9 cellular contexts compared by ENCODE assay signal in the genomic region with DNA sequence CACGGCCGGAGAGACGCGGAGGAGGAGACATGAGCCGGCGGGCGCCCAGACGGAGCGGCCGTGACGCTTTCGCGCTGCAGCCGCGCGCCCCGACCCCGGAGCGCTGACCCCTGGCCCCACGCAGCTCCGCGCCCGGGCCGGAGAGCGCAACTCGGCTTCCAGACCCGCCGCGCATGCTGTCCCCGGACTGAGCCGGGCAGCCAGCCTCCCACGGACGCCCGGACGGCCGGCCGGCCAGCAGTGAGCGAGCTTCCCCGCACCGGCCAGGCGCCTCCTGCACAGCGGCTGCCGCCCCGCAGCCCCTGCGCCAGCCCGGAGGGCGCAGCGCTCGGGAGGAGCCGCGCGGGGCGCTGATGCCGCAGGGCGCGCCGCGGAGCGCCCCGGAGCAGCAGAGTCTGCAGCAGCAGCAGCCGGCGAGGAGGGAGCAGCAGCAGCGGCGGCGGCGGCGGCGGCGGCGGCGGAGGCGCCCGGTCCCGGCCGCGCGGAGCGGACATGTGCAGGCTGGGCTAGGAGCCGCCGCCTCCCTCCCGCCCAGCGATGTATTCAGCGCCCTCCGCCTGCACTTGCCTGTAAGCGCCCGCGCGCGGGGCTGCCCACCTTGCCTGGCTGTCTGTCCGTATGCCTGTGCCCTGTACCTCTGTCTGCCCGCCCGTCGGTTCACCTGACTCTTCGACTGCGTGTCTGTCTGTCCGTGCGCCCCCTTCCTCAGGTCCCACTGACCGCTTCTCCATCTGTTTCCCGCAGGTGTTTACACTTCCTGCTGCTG. TPM values are rescaled to one million over a fixed set of nuclear protein-coding genes. Genes with fewer than 3 reads are reported as not detected.
A peak's percentile ranks its signal among the peaks of the same experiment; 100 is the strongest.
DNase-seq lines count a peak whose midpoint lies in the region; ATAC-seq, FAIRE-seq and TF ChIP-seq lines count a peak whose summit lies in the region.
"Had no signal": no experiment of that assay in that cellular context is flagged by ENCODE, and none has a peak within 500 bp of the region (broad histone marks: within the 10 kb centered on the region; RNA-seq: fewer than 3 reads in every experiment).

No MANE protein-coding gene starts in this region.

- TF ChIP-seq RAD21 in A549 (conservative IDR thresholded peaks at IDR 0.05 in 1 of 2, IDR thresholded peaks at IDR 0.05 in 1 of 2): no peak

- TF ChIP-seq EP300 in A549 (IDR thresholded peaks at IDR 0.05) (no peak), esophagus muscularis mucosa (IDR thresholded peaks at IDR 0.05) (no peak)

- peaks cover 7% of the 10 kb centered on the region; the same call in 2 of the 3 replicates for H3K4me1 ChIP-seq in A549
- peaks cover 27 to 37% (median 34%) of the 10 kb centered on the region in 4 donors for H3K4me1 ChIP-seq in esophagus muscularis mucosa

- peak; percentile 41 to 43 for DNase-seq in A549 (ENCODE audit: low read depth in 1 of 2, low spot score in 1 of 2)
- peak; percentile 65 for DNase-seq in GM13976 (ENCODE audit: low spot score)
- DNase-seq in UCSD-AML1 (lab: John Stamatoyannopoulos, UW; ENCODE audit: unreplicated experiment): peak; percentile 30
- peak; percentile 72 for DNase-seq in esophagus muscularis mucosa (ENCODE audit: extremely low spot score)
- no peak for DNase-seq in natural killer cell
- DNase-seq in hippocampal formation (lab: John Stamatoyannopoulos, UW): no peak

- in situ Hi-C loops in GM13976 (cut with MboI; ENCODE audit: low sequenced_read_pairs, unreplicated experiment): loop anchor here (25.0 kb wide), 1 partner anchor 617 kb away; no protein-coding TSS in a partner anchor

- H3K27me3 Mint-ChIP-seq in natural killer cell (ENCODE audit: low read depth in 2 of 2): peaks cover 0 to 15% of the 10 kb centered on the region in 2 donors

- CTCF ChIA-PET in A549 (lab: Yijun Ruan, JAX): interaction anchor here (0.7 to 6.8 kb wide), 47 partner anchors 9 to 863 kb away, joined by 3 to 128 read pairs (median 5); a partner anchor contains a TSS

- no peaks in the 10 kb centered on the region for H3K9me3 Mint-ChIP-seq in natural killer cell

- H3K27ac Mint-ChIP-seq in natural killer cell: no peak overlapping the region

- WGBS in A549 (ENCODE audit: missing lambda C conversion rate): 52% methylated on average over 22 of the region's 99 CpGs
- WGBS in esophagus muscularis mucosa: 2% methylated on average over 40 of the region's 99 CpGs

- H3K4me3 Mint-ChIP-seq in natural killer cell: peak overlapping the region; percentile 72

- H3K9me3 ChIP-seq in A549 (no peaks in the 10 kb centered on the region), esophagus muscularis mucosa (no peaks in the 10 kb centered on the region)

- FAIRE-seq in A549 (lab: Jason Lieb, UNC): no peak
- FAIRE-seq: bronchial epithelial cell had no signal

- H3K27me3 ChIP-seq in esophagus muscularis mucosa: peaks cover 0 to 31% (median 0%) of the 10 kb centered on the region in 4 donors

- intact Hi-C loops in esophagus muscularis mucosa (cut with DNase I) (loop anchor here (2.0 to 10.0 kb wide), 3 partner anchors 195 to 622 kb away; no protein-coding TSS in a partner anchor), natural killer cell (cut with micrococcal nuclease) (loop anchor here (2.0 kb wide), 1 partner anchor 487 kb away; no protein-coding TSS in a partner anchor)

- H3K4me3 ChIP-seq in A549 (peak overlapping the region; percentile 51), esophagus muscularis mucosa (peak overlapping the region; percentile 45 to 62 (median 52))

- POLR2A ChIA-PET in A549 (lab: Yijun Ruan, JAX): interaction anchor here (1.2 to 1.6 kb wide), 2 partner anchors 33 to 101 kb away, joined by 3 to 5 read pairs; no protein-coding TSS in a partner anchor

- H3K4me1 Mint-ChIP-seq in natural killer cell: peaks cover 6 to 20% of the 10 kb centered on the region in 2 donors

- H3K4me2 ChIP-seq in A549: peak overlapping the region; percentile 96

- H3K27ac ChIP-seq in A549 (peak overlapping the region; percentile 20 to 77; a peak in 4 of 6 replicates), esophagus muscularis mucosa (replicated peaks in 1 of 4) (peak overlapping the region in 2 of 4 donors; percentile 17 to 26)

- ATAC-seq in A549 (peak; percentile 0 to 8; a peak in 4 of 6 replicates), HG03439 (IDR thresholded peaks at IDR 0.05; ENCODE audit: unreplicated experiment) (peak; percentile 46), natural killer cell (peak in 2 of 3 donors; percentile 35 to 47), HG03108 (IDR thresholded peaks at IDR 0.05; ENCODE audit: unreplicated experiment) (no peak)

- TF ChIP-seq POLR2A in A549 (IDR thresholded peaks at IDR 0.05; ENCODE audit: low read length) (no peak), esophagus muscularis mucosa (IDR thresholded peaks at IDR 0.05; ENCODE audit: low read depth) (no peak)

- no peaks in the 10 kb centered on the region for H3K36me3 Mint-ChIP-seq in natural killer cell

- no peaks in the 10 kb centered on the region for H3K36me3 ChIP-seq in esophagus muscularis mucosa

- TF ChIP-seq CTCF in A549 (IDR thresholded peaks at IDR 0.05) (no peak), GM13976 (IDR thresholded peaks at IDR 0.05; ENCODE audit: borderline replicate concordance, control extremely low read depth, extremely low read depth, insufficient read depth, missing control alignments) (no peak), esophagus muscularis mucosa (IDR thresholded peaks at IDR 0.05) (no peak), natural killer cell (IDR thresholded peaks at IDR 0.05) (no peak)

TF ChIP-seq in A549, 52 proteins besides CTCF, POLR2A, EP300 and RAD21:
- TF ChIP-seq ZC3H11A (IDR thresholded peaks at IDR 0.05) (no peak), JUN (IDR thresholded peaks at IDR 0.05) (peak in 1 of 2 experiments; percentile 55; a peak in 1 of 5 replicates)

RNA-seq across cellular contexts. Expression of a gene that starts 0.4 kb away (rescaled TPM):
- 0.11 and 0.16 TPM in 2 replicates for polyA plus RNA-seq in A549 (2011; rRNA removed)
- polyA plus RNA-seq in A549 (2012; cell fraction: cytosol; rRNA removed): 0.17 and 0.19 TPM in 2 replicates
- 0.41 and 0.86 TPM in 2 replicates for polyA plus RNA-seq in A549 (2012; cell fraction: nucleus; rRNA removed)
- polyA plus RNA-seq in A549 (2017; fragmentation: RNase III; extraction: RNeasy Plus Mini Kit Qiagen cat#74134 plus additional on column Dnase treatment): 0.09 to 0.34 TPM (median 0.18 TPM) in 3 replicates
- not detected in 2 replicates for polyA minus RNA-seq in A549 (2011; rRNA and poly(A)+ RNA removed)
- under 1 TPM in 3 of 4 donors, not detected in 1; 0.66 to 0.91 (median 0.86) TPM for total RNA-seq in esophagus muscularis mucosa
- under 1 TPM; 0.16 to 0.25 (median 0.23) TPM for total RNA-seq in natural killer cell
- total RNA-seq: bronchial epithelial cell had no signal

RNA-seq across cellular contexts. Expression of a gene that starts 32.2 kb away (rescaled TPM):
- 2,566 and 3,380 TPM in 2 replicates for polyA plus RNA-seq in A549 (2011; rRNA removed)
- polyA plus RNA-seq in A549 (2012; cell fraction: cytosol; rRNA removed): 3,631 and 5,963 TPM in 2 replicates
- polyA plus RNA-seq in A549 (2012; cell fraction: nucleus; rRNA removed): 379 and 644 TPM in 2 replicates
- 4,830 to 6,153 TPM (median 5,196 TPM) in 3 replicates for polyA plus RNA-seq in A549 (2017; fragmentation: RNase III; extraction: RNeasy Plus Mini Kit Qiagen cat#74134 plus additional on column Dnase treatment)
- 928 and 1,367 TPM in 2 replicates for polyA minus RNA-seq in A549 (2011; rRNA and poly(A)+ RNA removed)
- 100 to 1,000 TPM; 388 to 648 (median 553) TPM for total RNA-seq in esophagus muscularis mucosa
- total RNA-seq in natural killer cell: 100 to 1,000 TPM; 440 to 554 (median 454) TPM

Comparison
In these comparisons a context has a peak if more than half of its experiments do, and no peak if none do; other contexts are left out.
1. DNase-seq: peak in A549 (2 of 2), GM13976 (single experiment), UCSD-AML1 (single experiment) and esophagus muscularis mucosa (single experiment); none in natural killer cell (single experiment) and hippocampal formation (0 of 2).